In genomic region chr1:222814536-222815366, GRCh38 we compare ENCODE assay signal across 8 cellular contexts. TPM values are rescaled to one million over a fixed set of nuclear protein-coding genes. Genes with fewer than 3 reads are reported as not detected.
DNase-seq lines count a peak whose midpoint lies in the region; ATAC-seq and TF ChIP-seq lines count a peak whose summit lies in the region.

Gene DISP1 (plus strand): TSS chr1:222815039. CDS start chr1:222942824, 127,785 bp downstream.

- in situ Hi-C loops in T47D (cut with HindIII; ENCODE audit: low pct_unique_long_range_greater_than_20kb, low sequenced_read_pairs) = no loop called here

- H3K27ac ChIP-seq in VCaP (peak within 1 kb of the TSS; percentile 92), iPS-20b (ENCODE audit: low read length) (no peak within 1 kb of the TSS), skeletal muscle tissue (ENCODE audit: low read depth, low read length) (peak within 1 kb of the TSS; percentile 84)

- H3K4me3 ChIP-seq in iPS-20b (ENCODE audit: low read length) = peak within 1 kb of the TSS; percentile 93
- peak within 1 kb of the TSS; percentile 89 to 98 (median 97) for H3K4me3 ChIP-seq in skeletal muscle tissue (ENCODE audit: low read length in 3 of 3)

- ATAC-seq in HG02938 (IDR thresholded peaks at IDR 0.05; ENCODE audit: unreplicated experiment) = peak; percentile 77

- H3K27me3 ChIP-seq in iPS-20b (ENCODE audit: insufficient read depth, low read length) = peaks cover 17% of the 10 kb centered on the region; the same call in 1 of the 2 replicates
- H3K27me3 ChIP-seq in skeletal muscle tissue (ENCODE audit: control insufficient read depth in 3 of 3, insufficient read depth in 3 of 3, low read length in 3 of 3) = no peaks in the 10 kb centered on the region

- no peaks in the 10 kb centered on the region for H3K9me3 ChIP-seq in iPS-20b (ENCODE audit: insufficient read depth, low read depth, low read length)
- H3K9me3 ChIP-seq in skeletal muscle tissue (ENCODE audit: control insufficient read depth in 3 of 3, low read length in 3 of 3) = no peaks in the 10 kb centered on the region

- H3K9ac ChIP-seq in iPS-20b (ENCODE audit: low read depth, low read length) (peak within 1 kb of the TSS; percentile 85), skeletal muscle tissue (ENCODE audit: low read depth in 1 of 3, low read length in 3 of 3) (peak within 1 kb of the TSS; percentile 88 to 89 (median 89))

- TF ChIP-seq CTCF in VCaP (conservative IDR thresholded peaks at IDR 0.05) = no peak

- peaks cover 18% of the 10 kb centered on the region; the same call in 1 of the 2 replicates for H3K4me1 ChIP-seq in iPS-20b (ENCODE audit: insufficient read depth, low read length)
- H3K4me1 ChIP-seq in skeletal muscle tissue (ENCODE audit: control insufficient read depth in 3 of 3, insufficient read depth in 3 of 3, low read length in 3 of 3) = peaks cover 7 to 14% (median 11%) of the 10 kb centered on the region in 3 donors

- peak; percentile 76 to 83 for DNase-seq in NCI-H524 (lab: John Stamatoyannopoulos, UW)
- DNase-seq in NCI-H524 treated with DMSO at 0.1 percent for 48 hours (lab: John Stamatoyannopoulos, UW) = no peak
- DNase-seq in NCI-H2029 treated with DMSO at 0.1 percent for 48 hours (lab: John Stamatoyannopoulos, UW) = peak; percentile 48
- DNase-seq in T47D (ENCODE audit: low read depth in 1 of 2, low spot score in 1 of 2) = peak; percentile 86 to 92

- no peaks in the 10 kb centered on the region for H3K36me3 ChIP-seq in iPS-20b (ENCODE audit: insufficient read depth, low read depth, low read length)
- H3K36me3 ChIP-seq in skeletal muscle tissue (ENCODE audit: control insufficient read depth in 3 of 3, insufficient read depth in 3 of 3, low read length in 3 of 3) = no peaks in the 10 kb centered on the region

RNA-seq across cellular contexts. Expression of gene DISP1, which starts in this region (rescaled TPM):
- total RNA-seq in skeletal muscle tissue = 7.3 TPM
